In the genomic region with DNA sequence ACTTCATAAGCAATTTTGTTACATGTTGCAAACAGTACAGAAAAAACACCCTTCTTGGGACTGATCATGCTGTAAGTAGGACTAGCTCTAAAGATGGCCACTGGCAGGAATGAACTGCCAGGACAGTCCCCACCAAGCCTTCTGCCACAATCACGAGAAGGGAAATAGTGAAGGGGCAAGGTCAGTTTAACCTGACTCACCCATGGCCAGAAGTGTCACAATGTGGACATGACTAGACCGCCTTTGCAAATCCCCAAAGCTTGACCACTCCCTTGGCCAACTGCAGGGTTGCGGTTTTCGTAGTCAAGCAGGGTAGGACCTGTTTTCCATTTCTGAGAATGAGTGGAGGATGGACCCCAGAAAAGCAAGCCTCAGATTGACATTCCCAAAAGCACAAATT, we compare ENCODE assay signal across 19 cellular contexts.
"Had no signal": no experiment of that assay in that cellular context is flagged by ENCODE, and none has a peak within 500 bp of the region (broad histone marks: within the 10 kb centered on the region; RNA-seq: fewer than 3 reads in every experiment).

No MANE protein-coding gene starts in this region.

- ATAC-seq: activated CD8-positive, alpha-beta T cell treated with anti-CD3 and anti-CD28 coated beads, Interleukin-2, amount 10 ng/mL, durations not matched to agents 7 days and 5 days; stimulated activated naive CD8-positive, alpha-beta T cell treated with anti-CD3 and anti-CD28 coated beads, Interleukin-15, Interleukin-2, amounts not matched to agents 100 U/mL and 50 U/mL, for 24 hours had no signal

- H3K27me3 ChIP-seq: sigmoid colon, suprapubic skin had no signal

- H3K4me3 Mint-ChIP-seq: activated CD8-positive, alpha-beta T cell treated with anti-CD3 and anti-CD28 coated beads, Interleukin-2, amount 10 ng/mL, durations not matched to agents 7 days and 5 days; activated naive CD4-positive, alpha-beta T cell treated with anti-CD3 and anti-CD28 coated beads, Interleukin-2, amount 10 ng/mL, durations not matched to agents 7 days and 5 days; nephron progenitor cell; type B pancreatic cell had no signal

- DNase-seq: activated CD4-positive, alpha-beta T cell treated with anti-CD3 and anti-CD28 coated beads for 48 hours; activated CD8-positive, alpha-beta memory T cell treated with anti-CD3 and anti-CD28 coated beads, Interleukin-2, amount 50 U/mL, for 48 hours; activated CD8-positive, alpha-beta T cell treated with anti-CD3 and anti-CD28 coated beads, Interleukin-2, amount 10 ng/mL, durations not matched to agents 7 days and 5 days; activated naive CD4-positive, alpha-beta T cell treated with anti-CD3 and anti-CD28 coated beads, Interleukin-2, amount 10 ng/mL, durations not matched to agents 7 days and 5 days; central memory CD4-positive, alpha-beta T cell; effector memory CD4-positive, alpha-beta T cell; hippocampal formation; kidney glomerular epithelial cell; nephron progenitor cell; psoas muscle; sigmoid colon; stimulated activated CD4-positive, alpha-beta T cell treated with anti-CD3 and anti-CD28 coated beads, Interleukin-2, amount 100 ng/mL, for 48 hours; stimulated activated CD8-positive, alpha-beta memory T cell treated with anti-CD3 and anti-CD28 coated beads, Interleukin-4, amount 100 ng/mL, for 48 hours; stimulated activated naive CD8-positive, alpha-beta T cell treated with anti-CD3 and anti-CD28 coated beads, Interleukin-15, Interleukin-2, amounts not matched to agents 100 U/mL and 50 U/mL, for 24 hours; WERI-Rb-1 had no signal

- H3K27me3 Mint-ChIP-seq: activated naive CD4-positive, alpha-beta T cell treated with anti-CD3 and anti-CD28 coated beads, Interleukin-2, amount 10 ng/mL, durations not matched to agents 7 days and 5 days; type B pancreatic cell had no signal

- H3K9me3 ChIP-seq: psoas muscle, sigmoid colon, suprapubic skin had no signal

- H3K27ac Mint-ChIP-seq: activated CD8-positive, alpha-beta T cell treated with anti-CD3 and anti-CD28 coated beads, Interleukin-2, amount 10 ng/mL, durations not matched to agents 7 days and 5 days; activated naive CD4-positive, alpha-beta T cell treated with anti-CD3 and anti-CD28 coated beads, Interleukin-2, amount 10 ng/mL, durations not matched to agents 7 days and 5 days; activated T-helper 2 cell treated with anti-CD3 and anti-CD28 coated beads, Interferon-gamma antibody, Interleukin-2, Interleukin-4, amounts not matched to agents 10 μg/mL and 5 μg/mL and 100 μg/mL, durations not matched to agents 14 hours and 24 hours and 36 hours; nephron progenitor cell; type B pancreatic cell had no signal

- H3K9me3 Mint-ChIP-seq: activated naive CD4-positive, alpha-beta T cell treated with anti-CD3 and anti-CD28 coated beads, Interleukin-2, amount 10 ng/mL, durations not matched to agents 7 days and 5 days; activated T-helper 2 cell treated with anti-CD3 and anti-CD28 coated beads, Interferon-gamma antibody, Interleukin-2, Interleukin-4, amounts not matched to agents 10 μg/mL and 5 μg/mL and 100 μg/mL, durations not matched to agents 14 hours and 24 hours and 36 hours; nephron progenitor cell; type B pancreatic cell had no signal

- H3K27ac ChIP-seq: coronary artery, psoas muscle, sigmoid colon, suprapubic skin, WERI-Rb-1 had no signal

- H3K4me3 ChIP-seq: coronary artery, psoas muscle, sigmoid colon, suprapubic skin had no signal
